1 cellular context compared by ENCODE assay signal in the genomic region with DNA sequence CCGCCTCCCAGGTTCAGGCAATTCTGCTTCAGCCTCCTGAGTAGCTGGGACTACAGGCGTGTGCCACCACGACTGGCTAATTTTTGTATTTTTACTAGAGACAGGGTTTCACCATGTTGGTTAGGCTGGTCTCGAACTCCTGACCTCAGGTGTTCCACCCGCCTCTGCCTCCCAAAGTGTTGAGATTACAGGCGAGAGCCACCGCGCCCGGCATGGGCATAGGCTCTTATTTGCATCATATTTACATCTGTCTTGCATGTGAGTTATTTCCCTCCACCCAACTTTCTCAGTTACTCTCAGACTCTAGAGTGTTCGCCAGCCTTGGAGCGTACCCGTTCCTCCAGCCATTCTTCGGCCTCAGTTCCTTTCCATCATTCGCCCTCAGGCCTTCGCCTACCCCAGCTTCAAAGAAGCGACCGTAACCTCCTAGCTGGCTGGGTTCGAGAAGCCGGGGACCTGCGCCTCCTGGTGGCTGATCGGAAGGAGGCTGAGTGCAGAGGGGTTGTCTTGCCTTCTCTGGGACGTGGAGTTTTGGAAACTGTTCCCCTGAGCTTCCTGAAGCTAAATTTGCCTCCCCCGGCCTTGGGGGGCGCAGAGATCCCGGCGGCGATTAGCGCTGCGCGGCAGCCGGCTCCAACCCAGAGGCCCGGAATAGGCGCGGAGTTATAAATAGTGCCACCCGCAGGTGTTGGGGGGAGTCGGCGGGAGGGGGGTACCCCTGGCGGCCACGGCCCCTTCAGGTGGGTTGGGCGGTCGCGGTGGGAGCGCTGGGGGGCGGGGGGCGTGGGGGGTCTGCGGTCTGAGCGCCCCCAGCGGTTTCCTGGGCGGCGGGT.
TF ChIP-seq lines count a peak whose summit lies in the region.

No MANE protein-coding gene starts in this region.

TF ChIP-seq in IMR-90, 13 proteins besides CTCF, POLR2A, EP300 and RAD21:
- TF ChIP-seq SMC3 (IDR thresholded peaks at IDR 0.05; ENCODE audit: low read depth, low read length): peak; percentile 75
- peak; percentile 18; the same call in 1 of the 2 replicates for TF ChIP-seq MAZ (IDR thresholded peaks at IDR 0.05; ENCODE audit: borderline replicate concordance, low read depth, low read length)
- TF ChIP-seq FOS (IDR thresholded peaks at IDR 0.05; ENCODE audit: low read depth, low read length): no peak
- no peak for TF ChIP-seq BHLHE40 (IDR thresholded peaks at IDR 0.05; ENCODE audit: low read depth, low read length)
- no peak for TF ChIP-seq CHD1 (IDR thresholded peaks at IDR 0.05; ENCODE audit: low read depth, low read length)
- TF ChIP-seq MXI1 (IDR thresholded peaks at IDR 0.05; ENCODE audit: borderline replicate concordance, low read depth, low read length): no peak
- TF ChIP-seq, protein P1, sequence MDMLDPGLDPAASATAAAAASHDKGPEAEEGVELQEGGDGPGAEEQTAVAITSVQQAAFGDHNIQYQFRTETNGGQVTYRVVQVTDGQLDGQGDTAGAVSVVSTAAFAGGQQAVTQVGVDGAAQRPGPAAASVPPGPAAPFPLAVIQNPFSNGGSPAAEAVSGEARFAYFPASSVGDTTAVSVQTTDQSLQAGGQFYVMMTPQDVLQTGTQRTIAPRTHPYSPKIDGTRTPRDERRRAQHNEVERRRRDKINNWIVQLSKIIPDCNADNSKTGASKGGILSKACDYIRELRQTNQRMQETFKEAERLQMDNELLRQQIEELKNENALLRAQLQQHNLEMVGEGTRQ (IDR thresholded peaks at IDR 0.05; ENCODE audit: low read depth, low read length): no peak
- TF ChIP-seq, protein P2, sequence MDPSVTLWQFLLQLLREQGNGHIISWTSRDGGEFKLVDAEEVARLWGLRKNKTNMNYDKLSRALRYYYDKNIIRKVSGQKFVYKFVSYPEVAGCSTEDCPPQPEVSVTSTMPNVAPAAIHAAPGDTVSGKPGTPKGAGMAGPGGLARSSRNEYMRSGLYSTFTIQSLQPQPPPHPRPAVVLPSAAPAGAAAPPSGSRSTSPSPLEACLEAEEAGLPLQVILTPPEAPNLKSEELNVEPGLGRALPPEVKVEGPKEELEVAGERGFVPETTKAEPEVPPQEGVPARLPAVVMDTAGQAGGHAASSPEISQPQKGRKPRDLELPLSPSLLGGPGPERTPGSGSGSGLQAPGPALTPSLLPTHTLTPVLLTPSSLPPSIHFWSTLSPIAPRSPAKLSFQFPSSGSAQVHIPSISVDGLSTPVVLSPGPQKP (IDR thresholded peaks at IDR 0.05; ENCODE audit: borderline replicate concordance, low read depth, low read length): no peak
- no peak for TF ChIP-seq CEBPB (IDR thresholded peaks at IDR 0.05; ENCODE audit: low read depth, low read length)
- TF ChIP-seq NFE2L2 (IDR thresholded peaks at IDR 0.05; ENCODE audit: low read depth, low read length): no peak
- no peak for TF ChIP-seq MAFK (IDR thresholded peaks at IDR 0.05; ENCODE audit: low read depth, low read length)
- no peak for TF ChIP-seq RFX5 (IDR thresholded peaks at IDR 0.05; ENCODE audit: low read depth, low read length)
- TF ChIP-seq RCOR1 (IDR thresholded peaks at IDR 0.05; ENCODE audit: insufficient replicate concordance, low read length): no peak
TF ChIP-seq in IMR-90: peak in this region for 2.
